In genomic region chr10:31315453-31315852, GRCh38 we compare ENCODE assay signal across 15 cellular contexts. TPM values are rescaled to one million over a fixed set of nuclear protein-coding genes. Genes with fewer than 3 reads are reported as not detected.
DNase-seq lines count a peak whose midpoint lies in the region; ATAC-seq and TF ChIP-seq lines count a peak whose summit lies in the region.
"Had no signal": no experiment of that assay in that cellular context is flagged by ENCODE, and none has a peak within 500 bp of the region (broad histone marks: within the 10 kb centered on the region; RNA-seq: fewer than 3 reads in every experiment).

No MANE protein-coding gene starts in this region.

- H4K20me1 ChIP-seq in IMR-90 (ENCODE audit: insufficient read depth, low read length), result peaks cover 2% of the 10 kb centered on the region; the same call in 1 of the 2 replicates

- peak overlapping the region; percentile 38; the same call in 1 of the 2 replicates for H2AK5ac ChIP-seq in IMR-90 (ENCODE audit: low read depth, low read length)

- H3K23ac ChIP-seq in IMR-90 (ENCODE audit: low read depth, low read length), result peak overlapping the region; percentile 73

- in situ Hi-C loops in IMR-90 (cut with MboI; ENCODE audit: low sequenced_read_pairs), result loop anchor here (10.0 kb wide), 1 partner anchor 541 kb away; no protein-coding TSS in a partner anchor

- H3K4ac ChIP-seq in IMR-90 (ENCODE audit: low read depth, low read length), result peak overlapping the region; percentile 87

- DNase-seq in AG08395 (ENCODE audit: low spot score), result peak; percentile 84
- DNase-seq in IMR-90, result peak; percentile 82
- peak; percentile 65 for DNase-seq in astrocyte of the hippocampus (ENCODE audit: low read depth, low spot score)
- peak; percentile 50 for DNase-seq in iris pigment epithelial cell (ENCODE audit: low read depth)
- no peak for DNase-seq in ascending aorta (ENCODE audit: low spot score in 2 of 2)
- no peak for DNase-seq in activated naive CD4-positive, alpha-beta T cell treated with Interleukin-2 at 50 U/mL for 16 hours
- no peak for DNase-seq in testis
- DNase-seq in stomach, result no peak
- DNase-seq: BE2C, NCI-H1694 treated with DMSO at 0.1 percent for 48 hours, NCI-H526 treated with DMSO at 0.1 percent for 48 hours, occipital lobe, transverse colon had no signal

- H3K9me3 ChIP-seq in IMR-90 (ENCODE audit: control insufficient read depth, insufficient read depth, low read length), result 0 out of 2 replicates have a peak, but pooled peaks cover 2% of the 10 kb centered on the region
- no peaks in the 10 kb centered on the region for H3K9me3 ChIP-seq in ascending aorta
- H3K9me3 ChIP-seq in testis, result no peaks in the 10 kb centered on the region
- H3K9me3 ChIP-seq in stomach, result no peaks in the 10 kb centered on the region
- H3K9me3 ChIP-seq: BE2C, transverse colon had no signal

- peak overlapping the region; percentile 0; the same call in 1 of the 2 replicates for H3K18ac ChIP-seq in IMR-90 (ENCODE audit: low read depth, low read length)

- H3K27me3 ChIP-seq in IMR-90 (ENCODE audit: control insufficient read depth, insufficient read depth, low read length) (no peaks in the 10 kb centered on the region), ascending aorta (no peaks in the 10 kb centered on the region), testis (no peaks in the 10 kb centered on the region), stomach (peaks cover 0 to 7% (median 6%) of the 10 kb centered on the region in 3 donors)
- H3K27me3 ChIP-seq: BE2C had no signal

- peaks cover 7% of the 10 kb centered on the region for H3K4me1 ChIP-seq in IMR-90 (ENCODE audit: control insufficient read depth, insufficient read depth, low read length)
- no peaks in the 10 kb centered on the region for H3K4me1 ChIP-seq in ascending aorta
- H3K4me1 ChIP-seq in testis, result no peaks in the 10 kb centered on the region
- peaks cover 0 to 19% (median 16%) of the 10 kb centered on the region in 4 donors for H3K4me1 ChIP-seq in stomach
- H3K4me1 ChIP-seq: BE2C had no signal

- peak overlapping the region; percentile 60 for H4K91ac ChIP-seq in IMR-90 (ENCODE audit: insufficient read depth, low read depth, low read length)

- 0 out of 2 replicates have a peak overlapping the region, but pooled peaks have one; percentile 7 for H3K56ac ChIP-seq in IMR-90 (ENCODE audit: extremely low read depth, insufficient read depth, low read length)

- ATAC-seq in IMR-90 (ENCODE audit: low read depth), result peak; percentile 12; the same call in 1 of the 2 replicates
- ATAC-seq: Right ventricle myocardium inferior had no signal

- TF ChIP-seq RAD21 in IMR-90 (IDR thresholded peaks at IDR 0.05; ENCODE audit: low read length), result no peak

- H2BK20ac ChIP-seq in IMR-90 (ENCODE audit: low read depth, low read length), result peak overlapping the region; percentile 63

- TF ChIP-seq EP300 in stomach (IDR thresholded peaks at IDR 0.05), result no peak

- H2BK120ac ChIP-seq in IMR-90 (ENCODE audit: low read depth, low read length), result peak overlapping the region; percentile 75

- no peak for TF ChIP-seq CTCF in IMR-90 (conservative IDR thresholded peaks at IDR 0.05; ENCODE audit: low read depth, low read length)
- no peak for TF ChIP-seq CTCF in ascending aorta (IDR thresholded peaks at IDR 0.05)
- TF ChIP-seq CTCF in testis (IDR thresholded peaks at IDR 0.05), result no peak
- no peak for TF ChIP-seq CTCF in stomach (IDR thresholded peaks at IDR 0.05)

- H3K36me3 ChIP-seq in IMR-90 (ENCODE audit: control insufficient read depth, insufficient read depth, low read length), result no peaks in the 10 kb centered on the region
- H3K36me3 ChIP-seq in ascending aorta, result no peaks in the 10 kb centered on the region
- no peaks in the 10 kb centered on the region for H3K36me3 ChIP-seq in testis (ENCODE audit: low read depth, missing control alignments)
- no peaks in the 10 kb centered on the region for H3K36me3 ChIP-seq in stomach
- H3K36me3 ChIP-seq: transverse colon had no signal

- TF ChIP-seq POLR2A in IMR-90 (IDR thresholded peaks at IDR 0.05; ENCODE audit: low read depth, low read length) (no peak; the same call in 1 of the 2 replicates), testis (IDR thresholded peaks at IDR 0.05) (no peak), stomach (IDR thresholded peaks at IDR 0.05) (no peak)

- H2AFZ ChIP-seq in IMR-90 (replicated peaks; ENCODE audit: low read length, poor library complexity), result peak overlapping the region; percentile 60

- 0% methylated on average over 1 of the region's 4 CpGs; no CpG with 5 or more reads in 1 of the 2 experiments for WGBS in IMR-90 (ENCODE audit: extremely low coverage in 2 of 2, insufficient read length in 1 of 2), 2 experiments
- 70 to 82% methylated on average over 4 of the region's 4 CpGs for WGBS in testis, 2 donors
- WGBS in stomach, 5 donors, result 70 to 78% (median 76%) methylated on average over 4 of the region's 4 CpGs

- H2BK5ac ChIP-seq in IMR-90 (ENCODE audit: low read depth, low read length, poor library complexity, severe bottlenecking), result peak overlapping the region; percentile 86

- H3K9me1 ChIP-seq in IMR-90 (ENCODE audit: insufficient read depth, low read length), result peaks cover 10% of the 10 kb centered on the region

- BruUV-seq in IMR-90 (replicated peaks; lab: Mats Ljungman, UMichigan), result no TSS peak

- H2BK15ac ChIP-seq in IMR-90 (ENCODE audit: low read depth, low read length), result peak overlapping the region; percentile 16; the same call in 1 of the 3 replicates

- peak overlapping the region; percentile 28; the same call in 1 of the 2 replicates for H3K27ac ChIP-seq in IMR-90 (ENCODE audit: insufficient read depth, low read length)
- H3K27ac ChIP-seq in ascending aorta, result peak overlapping the region in 1 of 2 donors; percentile 2
- H3K27ac ChIP-seq in testis, result no peak overlapping the region
- no peak overlapping the region for H3K27ac ChIP-seq in stomach
- H3K27ac ChIP-seq: transverse colon, VCaP had no signal

- H2AK9ac ChIP-seq in IMR-90 (replicated peaks; ENCODE audit: low read depth, low read length, poor library complexity), result no peak overlapping the region

- peak overlapping the region in 1 of 2 experiments; percentile 88; a peak in 2 of 4 replicates for H4K8ac ChIP-seq in IMR-90 (ENCODE audit: low read depth in 2 of 2, low read length in 2 of 2)

- H3K14ac ChIP-seq in IMR-90 (replicated peaks; ENCODE audit: low read depth, low read length), result peak overlapping the region; percentile 31

- H3K9ac ChIP-seq in IMR-90 (ENCODE audit: low read depth, low read length), result no peak overlapping the region

- POLR2A ChIA-PET in IMR-90 (lab: Charles Lee; ENCODE audit: unreplicated experiment), result no interaction called here

- intact Hi-C loops in IMR-90 (cut with micrococcal nuclease), result loop anchor here (5.0 kb wide), 1 partner anchor 178 kb away; no protein-coding TSS in a partner anchor
- intact Hi-C loops in ascending aorta (cut with DNase I), result loop anchor here (5.0 to 10.0 kb wide), 5 partner anchors 43 to 578 kb away; no protein-coding TSS in a partner anchor
- intact Hi-C loops in testis (cut with DNase I; ENCODE audit: low total_unique reads), result no loop called here
- intact Hi-C loops in stomach (cut with DNase I; ENCODE audit: low total_unique reads), result no loop called here

- H3K79me1 ChIP-seq in IMR-90 (ENCODE audit: low read depth in 1 of 2, low read length in 2 of 2), result peaks cover 14 to 51% of the 10 kb centered on the region in 2 experiments

- no peak overlapping the region; the same call in 1 of the 2 replicates for H4K5ac ChIP-seq in IMR-90 (ENCODE audit: low read depth, low read length)

- H3K4me3 ChIP-seq in IMR-90 (ENCODE audit: insufficient read depth, low read depth, low read length) (no peak overlapping the region), ascending aorta (no peak overlapping the region), testis (no peak overlapping the region), stomach (no peak overlapping the region)
- H3K4me3 ChIP-seq: transverse colon had no signal

- H3K4me2 ChIP-seq in IMR-90 (ENCODE audit: low read depth, low read length), result peak overlapping the region; percentile 1; the same call in 1 of the 2 replicates

- dilution Hi-C loops in IMR-90 (cut with HindIII; ENCODE audit: low sequenced_read_pairs, unreplicated experiment), result no loop called here

- CTCF ChIA-PET in IMR-90 (lab: Yijun Ruan, JAX), result no interaction called here

TF ChIP-seq in IMR-90, 13 proteins besides CTCF, POLR2A, EP300 and RAD21 (continues in another document):
- TF ChIP-seq MXI1 (IDR thresholded peaks at IDR 0.05; ENCODE audit: borderline replicate concordance, low read depth, low read length) (no peak), MAZ (IDR thresholded peaks at IDR 0.05; ENCODE audit: borderline replicate concordance, low read depth, low read length) (no peak), BHLHE40 (IDR thresholded peaks at IDR 0.05; ENCODE audit: low read depth, low read length) (0 out of 2 replicates have a peak, but pooled peaks have one; percentile 4), RFX5 (IDR thresholded peaks at IDR 0.05; ENCODE audit: low read depth, low read length) (no peak), CEBPB (IDR thresholded peaks at IDR 0.05; ENCODE audit: low read depth, low read length) (no peak), MAFK (IDR thresholded peaks at IDR 0.05; ENCODE audit: low read depth, low read length) (no peak), CHD1 (IDR thresholded peaks at IDR 0.05; ENCODE audit: low read depth, low read length) (no peak), FOS (IDR thresholded peaks at IDR 0.05; ENCODE audit: low read depth, low read length) (no peak; the same call in 1 of the 2 replicates), USF2 (IDR thresholded peaks at IDR 0.05; ENCODE audit: low read depth, low read length) (no peak)

RNA-seq across cellular contexts. Expression of gene ZEB1, which starts 3.6 kb away (rescaled TPM):
- total RNA-seq in IMR-90 (2012; rRNA removed) (108 and 139 TPM in 2 replicates), ascending aorta (77.3 TPM), testis (10 to 100 TPM; 26.3 to 35.9 TPM), stomach (100 to 1,000 TPM in 2 of 5 donors, 10 to 100 TPM in 3; 17.1 to 187 (median 82.9) TPM)
- polyA plus RNA-seq in IMR-90 (2012; rRNA removed) (21.7 and 23.7 TPM in 2 replicates), testis (ENCODE audit: insufficient read depth, low read depth, low replicate concordance) (22.2 TPM), stomach (10 to 100 TPM in 2 of 3 donors, 1 to 10 TPM in 1; 7.6 to 31.2 (median 30.9) TPM)
- 5.6 and 6.0 TPM in 2 replicates for polyA plus RNA-seq in IMR-90 (2012; cell fraction: cytosol; rRNA removed)
- polyA plus RNA-seq in IMR-90 (2012; cell fraction: nucleus; rRNA removed; ENCODE audit: low replicate concordance), result 8.5 and 80.1 TPM in 2 replicates

Comparison
In these comparisons a context has a peak if more than half of its experiments do, and no peak if none do; other contexts are left out.
1. DNase-seq: peak in AG08395 (single experiment), IMR-90 (single experiment), astrocyte of the hippocampus (single experiment) and iris pigment epithelial cell (single experiment); none in ascending aorta (0 of 2), activated naive CD4-positive, alpha-beta T cell treated with Interleukin-2 at 50 U/mL for 16 hours (single experiment), testis (single experiment) and stomach (single experiment).
2. intact Hi-C loops: an anchor here in IMR-90 (5.0 kb wide) and ascending aorta (5.0 to 10.0 kb wide); none called in testis and stomach.